ENCODE assay signal across 1 cellular context in the genomic region with DNA sequence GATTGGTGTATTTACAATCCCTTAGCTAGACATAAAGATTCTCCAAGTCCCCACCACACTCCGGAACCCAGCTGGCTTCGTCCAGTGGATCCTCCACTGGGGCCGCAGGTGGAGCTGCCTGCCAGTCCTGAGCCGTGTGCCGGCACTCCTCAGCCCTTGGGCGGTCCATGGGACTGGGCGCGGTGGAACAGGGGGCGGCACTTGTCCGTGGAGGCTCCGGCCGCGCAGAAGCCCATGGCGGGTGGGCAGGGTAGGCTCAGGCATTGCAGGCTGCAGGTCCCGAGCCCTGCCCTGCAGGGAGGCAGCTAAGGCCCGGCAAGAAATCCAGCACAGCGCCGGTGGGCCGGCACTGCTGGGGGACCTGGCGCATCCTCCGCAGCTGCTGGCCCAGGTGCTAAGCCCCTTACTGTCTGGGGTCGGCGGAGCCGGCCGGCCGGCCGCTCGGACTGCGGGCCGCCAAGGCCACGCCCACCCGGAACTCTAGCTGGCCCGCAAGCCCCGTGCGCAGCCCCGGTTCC.
TF ChIP-seq lines count a peak whose summit lies in the region.

No MANE protein-coding gene starts in this region.

TF ChIP-seq in H1, 55 proteins besides CTCF, POLR2A, EP300 and RAD21:
- TF ChIP-seq ASH2L (IDR thresholded peaks at IDR 0.05; ENCODE audit: low read length): no peak
- TF ChIP-seq, protein P1, sequence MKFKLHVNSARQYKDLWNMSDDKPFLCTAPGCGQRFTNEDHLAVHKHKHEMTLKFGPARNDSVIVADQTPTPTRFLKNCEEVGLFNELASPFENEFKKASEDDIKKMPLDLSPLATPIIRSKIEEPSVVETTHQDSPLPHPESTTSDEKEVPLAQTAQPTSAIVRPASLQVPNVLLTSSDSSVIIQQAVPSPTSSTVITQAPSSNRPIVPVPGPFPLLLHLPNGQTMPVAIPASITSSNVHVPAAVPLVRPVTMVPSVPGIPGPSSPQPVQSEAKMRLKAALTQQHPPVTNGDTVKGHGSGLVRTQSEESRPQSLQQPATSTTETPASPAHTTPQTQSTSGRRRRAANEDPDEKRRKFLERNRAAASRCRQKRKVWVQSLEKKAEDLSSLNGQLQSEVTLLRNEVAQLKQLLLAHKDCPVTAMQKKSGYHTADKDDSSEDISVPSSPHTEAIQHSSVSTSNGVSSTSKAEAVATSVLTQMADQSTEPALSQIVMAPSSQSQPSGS (IDR thresholded peaks at IDR 0.05; ENCODE audit: low read length): no peak
- TF ChIP-seq SIX5 (IDR thresholded peaks at IDR 0.05; ENCODE audit: low read depth, low read length): no peak
- no peak for TF ChIP-seq BACH1 (IDR thresholded peaks at IDR 0.05; ENCODE audit: low read length)
- TF ChIP-seq SP4 (IDR thresholded peaks at IDR 0.05; ENCODE audit: low read length): no peak
- TF ChIP-seq MAFK (IDR thresholded peaks at IDR 0.05; ENCODE audit: low read depth, low read length): no peak
- no peak for TF ChIP-seq RNF2 (IDR thresholded peaks at IDR 0.05; ENCODE audit: borderline replicate concordance, low read depth, low read length, missing control alignments, poor library complexity, severe bottlenecking)
- TF ChIP-seq PHF8 (conservative IDR thresholded peaks at IDR 0.05; ENCODE audit: low read depth, low read length): no peak
